In the genomic region with DNA sequence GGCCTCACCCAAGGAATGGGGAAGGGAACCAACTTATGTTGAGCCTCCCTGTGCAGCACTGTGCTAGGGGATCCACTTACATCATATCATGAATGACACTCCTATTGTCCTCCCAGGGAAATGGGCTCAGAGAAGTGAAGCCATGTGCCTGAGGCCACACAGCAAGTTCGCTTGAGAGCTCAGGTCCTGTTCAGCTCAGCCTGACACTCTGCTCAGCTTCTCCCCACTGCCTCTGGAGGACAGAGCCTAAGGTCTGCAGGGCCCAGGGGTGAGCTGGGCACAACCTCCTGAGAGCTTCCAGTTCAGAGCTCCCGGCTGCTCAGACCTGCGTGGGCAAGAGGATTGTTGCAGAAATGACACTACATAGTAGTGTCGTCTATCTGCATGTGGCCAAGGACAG, we compare ENCODE assay signal across 24 cellular contexts.
"Had no signal": no experiment of that assay in that cellular context is flagged by ENCODE, and none has a peak within 500 bp of the region (broad histone marks: within the 10 kb centered on the region; RNA-seq: fewer than 3 reads in every experiment).

No MANE protein-coding gene starts in this region.

- DNase-seq: activated CD4-positive, alpha-beta T cell treated with anti-CD3 and anti-CD28 coated beads, Interleukin-2, amount 10 ng/mL, durations not matched to agents 7 days and 5 days; activated CD8-positive, alpha-beta T cell treated with anti-CD3 and anti-CD28 coated beads, Interleukin-2, amount 10 ng/mL, durations not matched to agents 7 days and 5 days; activated naive CD4-positive, alpha-beta T cell treated with anti-CD3 and anti-CD28 coated beads, Interleukin-2, amount 50 U/mL, for 16 hours; activated T-cell treated with anti-CD3 and anti-CD28 coated beads, Interleukin-2, amount 50 U/mL, for 24 hours; effector memory CD4-positive, alpha-beta T cell; immature natural killer cell; kidney glomerular epithelial cell; left ventricle myocardium inferior; mammary epithelial cell; midbrain; nephron progenitor cell; nucleus accumbens; retina; stimulated activated CD4-positive, alpha-beta T cell treated with anti-CD3 and anti-CD28 coated beads, Interleukin-12 subunit alpha, Interleukin-12 subunit beta, amount 100 ng/mL, for 4 hours; stimulated activated CD4-positive, alpha-beta T cell treated with anti-CD3 and anti-CD28 coated beads, Interleukin-1b, Interleukin-23, amount 100 ng/mL, for 48 hours; stimulated activated CD8-positive, alpha-beta memory T cell treated with anti-CD3 and anti-CD28 coated beads, Interleukin-4, amount 100 ng/mL, for 48 hours; T1000; transverse colon; uterus had no signal

- H3K27ac Mint-ChIP-seq: activated T-cell treated with anti-CD3 and anti-CD28 coated beads, Interleukin-2, amount 50 U/mL, for 24 hours; dendritic cell treated with granulocyte-macrophage colony-stimulating factor and Interleukin-4, amounts not matched to agents 40 ng/mL and 50 ng/mL, for 4 days; immature natural killer cell; nephron progenitor cell had no signal

- H3K27me3 Mint-ChIP-seq: activated CD4-positive, alpha-beta T cell treated with anti-CD3 and anti-CD28 coated beads, Interleukin-2, amount 10 ng/mL, durations not matched to agents 7 days and 5 days; activated T-cell treated with anti-CD3 and anti-CD28 coated beads, Interleukin-2, amount 50 U/mL, for 24 hours; stimulated activated naive CD8-positive, alpha-beta T cell treated with anti-CD3 and anti-CD28 coated beads, Interleukin-15, Interleukin-2, amounts not matched to agents 100 ng/mL and 50 ng/mL, for 24 hours had no signal

- H3K4me1 ChIP-seq: ascending aorta, left ventricle myocardium inferior, transverse colon, uterus had no signal

- H3K27ac ChIP-seq: ascending aorta, left ventricle myocardium inferior, suprapubic skin, transverse colon, uterus had no signal

- H3K9me3 ChIP-seq: ascending aorta, left ventricle myocardium inferior, suprapubic skin, transverse colon, uterus had no signal

- ATAC-seq: activated CD4-positive, CD25-positive, alpha-beta regulatory T cell treated with anti-CD3 and anti-CD28 coated beads, Interleukin-2, amount 50 U/mL, for 24 hours; activated CD8-positive, alpha-beta T cell treated with anti-CD3 and anti-CD28 coated beads, Interleukin-2, amount 10 ng/mL, durations not matched to agents 7 days and 5 days had no signal

- H3K36me3 ChIP-seq: ascending aorta, left ventricle myocardium inferior, suprapubic skin, transverse colon, uterus had no signal

- H3K27me3 ChIP-seq: ascending aorta, suprapubic skin, transverse colon, uterus had no signal

- H3K4me3 ChIP-seq: ascending aorta, left ventricle myocardium inferior, suprapubic skin, transverse colon, uterus had no signal

- H3K4me3 Mint-ChIP-seq: activated CD4-positive, alpha-beta T cell treated with anti-CD3 and anti-CD28 coated beads, Interleukin-2, amount 10 ng/mL, durations not matched to agents 7 days and 5 days; activated CD8-positive, alpha-beta T cell treated with anti-CD3 and anti-CD28 coated beads, Interleukin-2, amount 10 ng/mL, durations not matched to agents 7 days and 5 days; activated T-cell treated with anti-CD3 and anti-CD28 coated beads, Interleukin-2, amount 50 U/mL, for 24 hours; dendritic cell treated with granulocyte-macrophage colony-stimulating factor and Interleukin-4, amounts not matched to agents 40 ng/mL and 50 ng/mL, for 4 days; immature natural killer cell; nephron progenitor cell; stimulated activated naive CD8-positive, alpha-beta T cell treated with anti-CD3 and anti-CD28 coated beads, Interleukin-15, Interleukin-2, amounts not matched to agents 100 ng/mL and 50 ng/mL, for 24 hours had no signal

- H3K36me3 Mint-ChIP-seq: immature natural killer cell had no signal

- H3K9me3 Mint-ChIP-seq: activated CD4-positive, alpha-beta T cell treated with anti-CD3 and anti-CD28 coated beads, Interleukin-2, amount 10 ng/mL, durations not matched to agents 7 days and 5 days; activated T-cell treated with anti-CD3 and anti-CD28 coated beads, Interleukin-2, amount 50 U/mL, for 24 hours; dendritic cell treated with granulocyte-macrophage colony-stimulating factor and Interleukin-4, amounts not matched to agents 40 ng/mL and 50 ng/mL, for 4 days; immature natural killer cell; nephron progenitor cell; stimulated activated naive CD8-positive, alpha-beta T cell treated with anti-CD3 and anti-CD28 coated beads, Interleukin-15, Interleukin-2, amounts not matched to agents 100 ng/mL and 50 ng/mL, for 24 hours had no signal
